8 cellular contexts compared by ENCODE assay signal in genomic region chr22:36330655-36331305, GRCh38. TPM values are rescaled to one million over a fixed set of nuclear protein-coding genes. Genes with fewer than 3 reads are reported as not detected.
DNase-seq lines count a peak whose midpoint lies in the region; ATAC-seq and TF ChIP-seq lines count a peak whose summit lies in the region.

No MANE protein-coding gene starts in this region.

- TF ChIP-seq CTCF in LNCaP clone FGC (IDR thresholded peaks at IDR 0.05; ENCODE audit: control insufficient read depth, extremely low read depth, insufficient read depth) (no peak), brain microvascular endothelial cell (IDR thresholded peaks at IDR 0.05; ENCODE audit: low read depth, low read length, missing control alignments) (no peak), lower lobe of right lung (IDR thresholded peaks at IDR 0.05) (no peak), uterus (IDR thresholded peaks at IDR 0.05) (peak in 1 of 4 experiments; percentile 5)

- no peak for TF ChIP-seq POLR2A in uterus (IDR thresholded peaks at IDR 0.05)

- no peaks in the 10 kb centered on the region for H3K9me3 ChIP-seq in BLaER1 treated with 17β-estradiol and CSF1 and Interleukin-3, amounts not matched to agents 10 nM and 100 nM (replicated peaks in 1 of 11)
- H3K9me3 ChIP-seq in lower lobe of right lung (no peaks in the 10 kb centered on the region), uterus (no peaks in the 10 kb centered on the region)

- H4K20me1 ChIP-seq in BLaER1 treated with 17β-estradiol and CSF1 and Interleukin-3, amounts not matched to agents 10 nM and 100 nM: peaks cover 100% of the 10 kb centered on the region in 11 experiments

- H3K27me3 ChIP-seq in BLaER1 treated with 17β-estradiol and CSF1 and Interleukin-3, amounts not matched to agents 10 nM and 100 nM: no peaks in the 10 kb centered on the region
- H3K27me3 ChIP-seq in brain microvascular endothelial cell (replicated peaks) (no peaks in the 10 kb centered on the region), lower lobe of right lung (ENCODE audit: low read depth) (no peaks in the 10 kb centered on the region), uterus (no peaks in the 10 kb centered on the region)

- peak; percentile 68 for DNase-seq in LNCaP clone FGC (ENCODE audit: low read depth)
- peak; percentile 67 for DNase-seq in brain microvascular endothelial cell
- no peak for DNase-seq in lower lobe of right lung
- peak; percentile 69 to 79 for DNase-seq in uterus
- DNase-seq in stimulated activated CD4-positive, alpha-beta T cell treated with anti-CD3 and anti-CD28 coated beads, Interleukin-4, amount 100 ng/mL, for 4 hours: no peak

- peak overlapping the region; percentile 52 to 92 (median 83); a peak in 21 of 22 replicates for H3K27ac ChIP-seq in BLaER1 treated with 17β-estradiol and CSF1 and Interleukin-3, amounts not matched to agents 10 nM and 100 nM
- H3K27ac ChIP-seq in brain microvascular endothelial cell (peak overlapping the region; percentile 98), lower lobe of right lung (peak overlapping the region; percentile 90), uterus (peak overlapping the region; percentile 95 to 100)

- intact Hi-C loops in lower lobe of right lung (cut with DNase I): no loop called here
- intact Hi-C loops in uterus (cut with DNase I; ENCODE audit: low total_unique reads): loop anchor here (5.0 kb wide), 1 partner anchor 57 kb away; the partner anchor contains the start of gene MYH9

- in situ Hi-C loops in brain microvascular endothelial cell (cut with HindIII; ENCODE audit: low pct_ligation_motif_present, low sequenced_read_pairs): loop anchor here (25.0 kb wide), 1 partner anchor 132 kb away; no protein-coding TSS in a partner anchor

- H3K4me1 ChIP-seq in BLaER1 treated with 17β-estradiol and CSF1 and Interleukin-3, amounts not matched to agents 10 nM and 100 nM: peaks cover 85 to 100% (median 100%) of the 10 kb centered on the region in 10 experiments
- H3K4me1 ChIP-seq in lower lobe of right lung: peaks cover 100% of the 10 kb centered on the region
- H3K4me1 ChIP-seq in uterus: peaks cover 60 to 73% of the 10 kb centered on the region in 2 donors

- H3K4me2 ChIP-seq in BLaER1 treated with 17β-estradiol and CSF1 and Interleukin-3, amounts not matched to agents 10 nM and 100 nM: peak overlapping the region; percentile 89 to 98 (median 93)

- peaks cover 52 to 100% (median 89%) of the 10 kb centered on the region in 11 experiments for H3K36me3 ChIP-seq in BLaER1 treated with 17β-estradiol and CSF1 and Interleukin-3, amounts not matched to agents 10 nM and 100 nM
- H3K36me3 ChIP-seq in brain microvascular endothelial cell (replicated peaks) (peaks cover 90% of the 10 kb centered on the region), lower lobe of right lung (peaks cover 88% of the 10 kb centered on the region), uterus (no peaks in the 10 kb centered on the region)

- peak overlapping the region; percentile 50 to 80 (median 73); a peak in 21 of 22 replicates for H3K9ac ChIP-seq in BLaER1 treated with 17β-estradiol and CSF1 and Interleukin-3, amounts not matched to agents 10 nM and 100 nM

- ATAC-seq in lower lobe of right lung (peak; percentile 2 to 14), GM21390 (IDR thresholded peaks at IDR 0.05; ENCODE audit: unreplicated experiment) (no peak), GM21360 (IDR thresholded peaks at IDR 0.05; ENCODE audit: unreplicated experiment) (no peak)

- H3K4me3 ChIP-seq in BLaER1 treated with 17β-estradiol and CSF1 and Interleukin-3, amounts not matched to agents 10 nM and 100 nM: peak overlapping the region in 7 of 10 experiments; percentile 8 to 52 (median 36); a peak in 13 of 20 replicates
- H3K4me3 ChIP-seq in LNCaP clone FGC (ENCODE audit: low read depth, low read length): no peak overlapping the region
- H3K4me3 ChIP-seq in brain microvascular endothelial cell (ENCODE audit: low read depth, low read length): no peak overlapping the region
- peak overlapping the region; percentile 22 for H3K4me3 ChIP-seq in lower lobe of right lung
- no peak overlapping the region for H3K4me3 ChIP-seq in uterus

RNA-seq across cellular contexts. Expression of gene MYH9, which starts 57.0 kb away (rescaled TPM):
- 659 TPM for total RNA-seq in lower lobe of right lung
- total RNA-seq in uterus: 1,000 to 10,000 TPM in 1 of 4 donors, 100 to 1,000 TPM in 3; 215 to 1,171 (median 400) TPM

Comparison
In these comparisons a context has a peak if more than half of its experiments do, and no peak if none do; other contexts are left out.
1. H3K4me3 ChIP-seq: peak in BLaER1 treated with 17β-estradiol and CSF1 and Interleukin-3, amounts not matched to agents 10 nM and 100 nM (7 of 10) and lower lobe of right lung (single experiment); none in LNCaP clone FGC (single experiment), brain microvascular endothelial cell (single experiment) and uterus (0 of 2).
2. DNase-seq: peak in LNCaP clone FGC (single experiment), brain microvascular endothelial cell (single experiment) and uterus (2 of 2); none in lower lobe of right lung (single experiment) and stimulated activated CD4-positive, alpha-beta T cell treated with anti-CD3 and anti-CD28 coated beads, Interleukin-4, amount 100 ng/mL, for 4 hours (0 of 2).
3. ATAC-seq: peak in lower lobe of right lung (2 of 2); none in GM21390 (single experiment) and GM21360 (single experiment).
4. Peak in every context shown above with its lines, with median percentiles within 50 percentile points of each other: H3K27ac ChIP-seq.